Comparison of ENCODE assay signal across 9 cellular contexts in genomic region chr6:44269921-44270525, GRCh38. TPM values are rescaled to one million over a fixed set of nuclear protein-coding genes. Genes with fewer than 3 reads are reported as not detected.
DNase-seq lines count a peak whose midpoint lies in the region; ATAC-seq and TF ChIP-seq lines count a peak whose summit lies in the region.
"Had no signal": no experiment of that assay in that cellular context is flagged by ENCODE, and none has a peak within 500 bp of the region (broad histone marks: within the 10 kb centered on the region; RNA-seq: fewer than 3 reads in every experiment).

Gene TMEM151B (plus strand): TSS chr6:44270450. CDS start chr6:44270743, 293 bp downstream.

- H3K9me3 Mint-ChIP-seq in activated CD4-positive, alpha-beta T cell treated with anti-CD3 and anti-CD28 coated beads, Interleukin-2, amount 10 ng/mL, durations not matched to agents 7 days and 5 days, result no peaks in the 10 kb centered on the region

- TF ChIP-seq CTCF in thoracic aorta (IDR thresholded peaks at IDR 0.05), result no peak

- H3K4me3 ChIP-seq in iPS-18a (ENCODE audit: low read length) (peak within 1 kb of the TSS; percentile 50), thoracic aorta (peak within 1 kb of the TSS; percentile 55)

- POLR2A ChIA-PET in activated CD4-positive, alpha-beta T cell treated with anti-CD3 and anti-CD28 coated beads, Interleukin-2, amount 10 ng/mL, durations not matched to agents 7 days and 5 days (lab: Charles Lee), result no interaction called here

- H3K4me3 Mint-ChIP-seq in activated CD4-positive, alpha-beta T cell treated with anti-CD3 and anti-CD28 coated beads, Interleukin-2, amount 10 ng/mL, durations not matched to agents 7 days and 5 days, result peak within 1 kb of the TSS; percentile 58

- no peak within 1 kb of the TSS for H3K9ac ChIP-seq in iPS-18a (ENCODE audit: low read length)

- H3K36me3 Mint-ChIP-seq in activated CD4-positive, alpha-beta T cell treated with anti-CD3 and anti-CD28 coated beads, Interleukin-2, amount 10 ng/mL, durations not matched to agents 7 days and 5 days (ENCODE audit: low read depth), result no peaks in the 10 kb centered on the region

- peaks cover 56% of the 10 kb centered on the region for H3K27me3 Mint-ChIP-seq in activated CD4-positive, alpha-beta T cell treated with anti-CD3 and anti-CD28 coated beads, Interleukin-2, amount 10 ng/mL, durations not matched to agents 7 days and 5 days

- peaks cover 33% of the 10 kb centered on the region for H3K4me1 Mint-ChIP-seq in activated CD4-positive, alpha-beta T cell treated with anti-CD3 and anti-CD28 coated beads, Interleukin-2, amount 10 ng/mL, durations not matched to agents 7 days and 5 days

- H3K27me3 ChIP-seq in iPS-18a (ENCODE audit: control insufficient read depth, insufficient read depth, low read length), result peaks cover 13% of the 10 kb centered on the region
- peaks cover 4% of the 10 kb centered on the region for H3K27me3 ChIP-seq in thoracic aorta (replicated peaks; ENCODE audit: insufficient read depth)

- H3K27ac ChIP-seq in iPS-18a (ENCODE audit: low read length) (no peak within 1 kb of the TSS), thoracic aorta (no peak within 1 kb of the TSS)

- CTCF ChIA-PET in activated CD4-positive, alpha-beta T cell treated with anti-CD3 and anti-CD28 coated beads, Interleukin-2, amount 10 ng/mL, durations not matched to agents 7 days and 5 days (lab: Charles Lee), result interaction anchor here (1.0 to 2.8 kb wide), 4 partner anchors 33 to 43 kb away, joined by 3 to 7 read pairs (median 4); partner anchors contain the start of gene AARS2

- no peak for DNase-seq in activated CD4-positive, alpha-beta T cell treated with anti-CD3 and anti-CD28 coated beads, Interleukin-2, amount 10 ng/mL, durations not matched to agents 7 days and 5 days
- no peak for DNase-seq in activated CD4-positive, alpha-beta T cell treated with anti-CD3 and anti-CD28 coated beads, Interleukin-2, amount 50 U/mL, for 1 hour
- DNase-seq in activated CD8-positive, alpha-beta memory T cell treated with anti-CD3 and anti-CD28 coated beads, Interleukin-2, amount 50 U/mL, for 4 hours, result peak; percentile 56
- no peak for DNase-seq in thoracic aorta (ENCODE audit: low spot score)
- DNase-seq: stimulated activated CD4-positive, alpha-beta T cell treated with anti-CD3 and anti-CD28 coated beads, Interleukin-2, amount 100 ng/mL, for 48 hours had no signal

- H3K4me1 ChIP-seq in iPS-18a (ENCODE audit: control insufficient read depth, low read depth, low read length), result peaks cover 22% of the 10 kb centered on the region
- H3K4me1 ChIP-seq in thoracic aorta (ENCODE audit: control insufficient read depth in 1 of 2, low read depth in 2 of 2), result peaks cover 0 to 4% of the 10 kb centered on the region in 2 donors

- H3K27ac Mint-ChIP-seq in activated CD4-positive, alpha-beta T cell treated with anti-CD3 and anti-CD28 coated beads, Interleukin-2, amount 10 ng/mL, durations not matched to agents 7 days and 5 days, result no peak within 1 kb of the TSS

- no peaks in the 10 kb centered on the region for H3K36me3 ChIP-seq in iPS-18a (ENCODE audit: control insufficient read depth, low read depth, low read length)
- no peaks in the 10 kb centered on the region for H3K36me3 ChIP-seq in thoracic aorta

- H3K9me3 ChIP-seq in iPS-18a (ENCODE audit: control insufficient read depth, low read depth, low read length), result no peaks in the 10 kb centered on the region
- H3K9me3 ChIP-seq in thoracic aorta, result no peaks in the 10 kb centered on the region

- no peak for ATAC-seq in thoracic aorta (ENCODE audit: insufficient number of reproducible peaks, low FRiP score, low read depth)
- no peak for ATAC-seq in HG03025 (IDR thresholded peaks at IDR 0.05; ENCODE audit: low FRiP score, unreplicated experiment)
- ATAC-seq in HG03565 (IDR thresholded peaks at IDR 0.05; ENCODE audit: unreplicated experiment), result no peak
- no peak for ATAC-seq in HG03095 (IDR thresholded peaks at IDR 0.05; ENCODE audit: unreplicated experiment)

RNA-seq across cellular contexts. Expression of gene TMEM151B, which starts in this region (rescaled TPM):
- total RNA-seq in activated CD4-positive, alpha-beta T cell treated with anti-CD3 and anti-CD28 coated beads, Interleukin-2, amount 10 ng/mL, durations not matched to agents 7 days and 5 days, result not detected
- total RNA-seq in thoracic aorta, result not detected
